Comparison of ENCODE assay signal across 12 cellular contexts in the genomic region with DNA sequence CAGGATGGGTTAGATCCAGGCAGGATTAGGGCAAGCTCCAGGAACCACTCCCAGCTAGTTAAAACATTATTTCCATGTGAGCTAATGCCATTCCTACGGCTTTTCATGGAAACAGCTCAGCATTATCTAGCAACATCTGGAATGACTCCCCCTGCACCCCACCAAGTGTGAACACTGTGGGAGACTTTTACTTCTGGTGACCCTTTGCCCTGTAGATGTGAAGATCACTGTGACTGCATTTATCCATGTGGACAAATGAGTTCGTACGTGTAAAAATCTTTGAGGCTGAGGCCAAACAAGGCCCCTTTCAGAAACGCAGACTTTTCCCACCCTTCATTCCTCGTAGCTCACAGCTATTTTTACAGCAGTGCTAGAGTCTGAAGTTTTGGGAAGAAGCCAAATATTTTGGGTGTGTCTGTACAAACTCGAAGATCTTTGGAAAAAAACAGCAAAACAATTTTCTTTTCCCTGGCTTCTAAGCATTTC.
DNase-seq lines count a peak whose midpoint lies in the region; ATAC-seq and TF ChIP-seq lines count a peak whose summit lies in the region.
"Had no signal": no experiment of that assay in that cellular context is flagged by ENCODE, and none has a peak within 500 bp of the region (broad histone marks: within the 10 kb centered on the region; RNA-seq: fewer than 3 reads in every experiment).

No MANE protein-coding gene starts in this region.

- no peak overlapping the region for H2BK12ac ChIP-seq in neuronal stem cell (ENCODE audit: low read length)

- WGBS in neuronal stem cell (ENCODE audit: extremely low coverage in 2 of 2, insufficient read length in 2 of 2, insufficient replicate concordance in 1 of 2), 2 donors = no CpG with 5 or more reads among the region's 6 CpGs

- H3K27me3 Mint-ChIP-seq in CD14-positive monocyte (ENCODE audit: low read depth in 3 of 3) = no peaks in the 10 kb centered on the region
- H3K27me3 Mint-ChIP-seq: B cell had no signal

- no peak overlapping the region for H3K18ac ChIP-seq in neuronal stem cell (ENCODE audit: low read length)

- no peaks in the 10 kb centered on the region for H3K79me2 ChIP-seq in PC-3 (ENCODE audit: low read length)

- H3K9me3 Mint-ChIP-seq in CD14-positive monocyte = peaks cover 0 to 3% (median 0%) of the 10 kb centered on the region in 7 donors
- H3K9me3 Mint-ChIP-seq: natural killer cell treated with Interleukin-12 subunit alpha and Interleukin-12 subunit beta and Interleukin-15 and Interleukin-18, amount 100 ng/mL, for 72 hours had no signal

- no peak overlapping the region for H3K14ac ChIP-seq in neuronal stem cell (ENCODE audit: low read length)

- H3K27ac ChIP-seq in PC-3 (ENCODE audit: low read length) (no peak overlapping the region), neuronal stem cell (replicated peaks; ENCODE audit: low read length) (peak overlapping the region; percentile 50), substantia nigra (ENCODE audit: low read depth, low read length, poor library complexity, severe bottlenecking) (no peak overlapping the region)

- CTCF ChIA-PET in PC-3 (lab: Charles Lee) = interaction anchor here (0.7 kb wide), 1 partner anchor 112 kb away, joined by 7 read pairs; no protein-coding TSS in a partner anchor

- H3F3A ChIP-seq in PC-3 (ENCODE audit: low read length, unreplicated experiment) = no peaks in the 10 kb centered on the region

- intact Hi-C loops in PC-3 (cut with micrococcal nuclease) (no loop called here), CD14-positive monocyte (cut with micrococcal nuclease) (no loop called here)

- H3K36me3 ChIP-seq in PC-3 (ENCODE audit: low read depth, low read length) = no peaks in the 10 kb centered on the region
- no peaks in the 10 kb centered on the region for H3K36me3 ChIP-seq in neuronal stem cell (replicated peaks in 1 of 2; ENCODE audit: control insufficient read depth in 2 of 2, insufficient read depth in 2 of 2, low read length in 2 of 2)
- H3K36me3 ChIP-seq: thoracic aorta had no signal

- no peaks in the 10 kb centered on the region for H3K36me3 Mint-ChIP-seq in CD14-positive monocyte
- H3K36me3 Mint-ChIP-seq: natural killer cell treated with Interleukin-12 subunit alpha and Interleukin-12 subunit beta and Interleukin-15 and Interleukin-18, amount 100 ng/mL, for 72 hours had no signal

- H3K9me2 ChIP-seq in PC-3 (replicated peaks; ENCODE audit: low read length) = peaks cover 3% of the 10 kb centered on the region; the same call in 1 of the 2 replicates

- no peaks in the 10 kb centered on the region for H4K20me1 ChIP-seq in PC-3 (ENCODE audit: low read length)

- H3K9ac ChIP-seq in PC-3 (ENCODE audit: low read length) (no peak overlapping the region), neuronal stem cell (ENCODE audit: low read depth, low read length, poor library complexity) (no peak overlapping the region)

- no peak overlapping the region for H4K8ac ChIP-seq in neuronal stem cell (ENCODE audit: low read depth, low read length)

- H2BK15ac ChIP-seq in neuronal stem cell (ENCODE audit: low read length) = no peak overlapping the region

- POLR2A ChIA-PET in PC-3 (lab: Charles Lee; ENCODE audit: unreplicated experiment) = no interaction called here

- H3K9me3 ChIP-seq in PC-3 (ENCODE audit: low read length) (no peaks in the 10 kb centered on the region), neuronal stem cell (replicated peaks in 1 of 2; ENCODE audit: control insufficient read depth in 2 of 2, insufficient read depth in 1 of 2, low read depth in 1 of 2, low read length in 2 of 2) (no peaks in the 10 kb centered on the region)
- H3K9me3 ChIP-seq: thoracic aorta had no signal

- H3K4me3 ChIP-seq in PC-3 (ENCODE audit: low read length) = no peak overlapping the region
- H3K4me3 ChIP-seq in fibroblast of the aortic adventitia (ENCODE audit: low read depth, low read length) = no peak overlapping the region
- no peak overlapping the region for H3K4me3 ChIP-seq in neuronal stem cell (ENCODE audit: low read length in 2 of 2)
- H3K4me3 ChIP-seq: thoracic aorta had no signal

- H3K4me2 ChIP-seq in PC-3 (ENCODE audit: low read length) = peak overlapping the region; percentile 34; the same call in 1 of the 2 replicates
- no peak overlapping the region for H3K4me2 ChIP-seq in neuronal stem cell (ENCODE audit: insufficient read depth, low read length, poor library complexity, severe bottlenecking)

- no peak overlapping the region for H3K23ac ChIP-seq in neuronal stem cell (ENCODE audit: low read depth, low read length, poor library complexity)

- peak; percentile 53 for ATAC-seq in PC-3
- ATAC-seq in HG02571 (IDR thresholded peaks at IDR 0.05; ENCODE audit: unreplicated experiment) = no peak
- ATAC-seq: natural killer cell treated with Interleukin-12 subunit alpha and Interleukin-12 subunit beta and Interleukin-15 and Interleukin-18, amount 100 ng/mL, for 72 hours had no signal

- H3K4me3 Mint-ChIP-seq in CD14-positive monocyte = no peak overlapping the region
- H3K4me3 Mint-ChIP-seq: B cell; natural killer cell treated with Interleukin-12 subunit alpha and Interleukin-12 subunit beta and Interleukin-15 and Interleukin-18, amount 100 ng/mL, for 72 hours had no signal

- H3K4ac ChIP-seq in neuronal stem cell (ENCODE audit: low read length) = no peak overlapping the region

- no peak overlapping the region for H2AK5ac ChIP-seq in neuronal stem cell (ENCODE audit: low read depth, low read length)

- H4K91ac ChIP-seq in neuronal stem cell (ENCODE audit: low read depth, low read length, poor library complexity) = no peak overlapping the region

- peaks cover 9% of the 10 kb centered on the region for H3K4me1 ChIP-seq in PC-3 (ENCODE audit: insufficient read depth, low read length)
- peaks cover 5 to 18% of the 10 kb centered on the region in 2 donors for H3K4me1 ChIP-seq in neuronal stem cell (ENCODE audit: control insufficient read depth in 2 of 2, insufficient read depth in 1 of 2, low read depth in 1 of 2, low read length in 2 of 2)

- peak; percentile 57 for DNase-seq in AG20443 (ENCODE audit: low spot score)
- DNase-seq in PC-3 = peak; percentile 57
- peak; percentile 71 for DNase-seq in fibroblast of the aortic adventitia (ENCODE audit: low read depth)
- peak; percentile 51 for DNase-seq in neuronal stem cell (ENCODE audit: low spot score)
- no peak for DNase-seq in substantia nigra (lab: John Stamatoyannopoulos, UW)
- DNase-seq in NCI-H1417 (lab: John Stamatoyannopoulos, UW) = no peak
- DNase-seq in CD14-positive monocyte (ENCODE audit: low spot score) = no peak
- DNase-seq: activated effector memory CD4-positive, alpha-beta T cell treated with Interleukin-2 at 50 U/mL for 16 hours had no signal

- H3K27me3 ChIP-seq in PC-3 (ENCODE audit: low read length) = no peaks in the 10 kb centered on the region
- H3K27me3 ChIP-seq in neuronal stem cell (ENCODE audit: control insufficient read depth in 3 of 3, insufficient read depth in 3 of 3, low read depth in 1 of 3, low read length in 3 of 3) = no peaks in the 10 kb centered on the region

- TF ChIP-seq CTCF in PC-3 (conservative IDR thresholded peaks at IDR 0.05; ENCODE audit: low read depth, low read length) (no peak), fibroblast of the aortic adventitia (IDR thresholded peaks at IDR 0.05; ENCODE audit: insufficient read depth, low read length) (no peak), CD14-positive monocyte (IDR thresholded peaks at IDR 0.05) (no peak)

- H3K27ac Mint-ChIP-seq in CD14-positive monocyte = no peak overlapping the region
- H3K27ac Mint-ChIP-seq: B cell; natural killer cell treated with Interleukin-12 subunit alpha and Interleukin-12 subunit beta and Interleukin-15 and Interleukin-18, amount 100 ng/mL, for 72 hours had no signal

- no peaks in the 10 kb centered on the region for H3K79me1 ChIP-seq in neuronal stem cell (ENCODE audit: low read depth, low read length)

- BruUV-seq in PC-3 (replicated peaks; lab: Mats Ljungman, UMichigan) = no TSS peak

- H2BK120ac ChIP-seq in neuronal stem cell (ENCODE audit: low read depth, low read length) = no peak overlapping the region

- no peak overlapping the region for H2BK5ac ChIP-seq in neuronal stem cell (ENCODE audit: low read length)

- H2AFZ ChIP-seq in PC-3 (ENCODE audit: low read length) (peak overlapping the region; percentile 14; the same call in 1 of the 2 replicates), neuronal stem cell (ENCODE audit: low read length) (no peak overlapping the region)

- no peaks in the 10 kb centered on the region for H3K4me1 Mint-ChIP-seq in CD14-positive monocyte

Comparison
In these comparisons a context has a peak if more than half of its experiments do, and no peak if none do; other contexts are left out.
1. DNase-seq: peak in AG20443 (single experiment), PC-3 (single experiment), fibroblast of the aortic adventitia (single experiment) and neuronal stem cell (single experiment); none in substantia nigra (0 of 49), NCI-H1417 (0 of 3) and CD14-positive monocyte (single experiment).